Comparison of ENCODE assay signal across 23 cellular contexts in genomic region chr2:171913517-171913916, GRCh38. TPM values are rescaled to one million over a fixed set of nuclear protein-coding genes. Genes with fewer than 3 reads are reported as not detected.
DNase-seq lines count a peak whose midpoint lies in the region; ATAC-seq, FAIRE-seq and TF ChIP-seq lines count a peak whose summit lies in the region.
"Had no signal": no experiment of that assay in that cellular context is flagged by ENCODE, and none has a peak within 500 bp of the region (broad histone marks: within the 10 kb centered on the region; RNA-seq: fewer than 3 reads in every experiment).

No MANE protein-coding gene starts in this region.

- H3K27ac ChIP-seq in GM23338 (ENCODE audit: low read depth) (no peak overlapping the region), K562 (ENCODE audit: extremely low read depth, low read depth, low read length) (no peak overlapping the region), psoas muscle (peak overlapping the region; percentile 56)
- H3K27ac ChIP-seq: C4-2B, GM23248 had no signal

- peak; percentile 6 for FAIRE-seq in K562 (lab: Jason Lieb, UNC)
- FAIRE-seq: A204.1, D721Med, G401.6, GM12891, GM19239, H54 had no signal

- no peaks in the 10 kb centered on the region; the same call in 2 of the 3 replicates for H3K9me3 Mint-ChIP-seq in GM23338
- H3K9me3 Mint-ChIP-seq: CD4-positive, alpha-beta T cell had no signal

- TF ChIP-seq EP300 in K562 (IDR thresholded peaks at IDR 0.05; ENCODE audit: low read length) = no peak

- no peak for DNase-seq in GM23338 (ENCODE audit: low spot score)
- DNase-seq in K562 (ENCODE audit: extremely low read depth in 1 of 4, low spot score in 3 of 4) = no peak
- no peak for DNase-seq in psoas muscle
- no peak for DNase-seq in NCI-H510A (lab: John Stamatoyannopoulos, UW)
- DNase-seq in NCI-H2227 (lab: John Stamatoyannopoulos, UW; ENCODE audit: unreplicated experiment) = no peak
- DNase-seq: AML-193; Caco-2; CD4-positive, alpha-beta T cell; GM23248; HCEC 1CT; HFFc6; IMR-90; KBM-7 had no signal

- no peak overlapping the region for H3K4me2 ChIP-seq in GM23338
- H3K4me2 ChIP-seq in Loucy (ENCODE audit: low read depth, low read length, poor library complexity, severe bottlenecking) = no peak overlapping the region
- H3K4me2 ChIP-seq in K562 (ENCODE audit: insufficient read depth, low read length) = no peak overlapping the region

- H3K9me2 ChIP-seq in GM23338 (ENCODE audit: insufficient read depth) (no peaks in the 10 kb centered on the region), Loucy (replicated peaks; ENCODE audit: low read depth, low read length) (no peaks in the 10 kb centered on the region)

- TF ChIP-seq CTCF in GM23338 (conservative IDR thresholded peaks at IDR 0.05; ENCODE audit: low read depth in 2 of 2) (no peak), Loucy (conservative IDR thresholded peaks at IDR 0.05; ENCODE audit: low read length) (no peak), K562 (IDR thresholded peaks at IDR 0.05 in 2 of 3, conservative IDR thresholded peaks at IDR 0.05 in 1 of 3; ENCODE audit: insufficient read depth in 2 of 3, low read depth in 1 of 3, low read length in 3 of 3) (no peak), psoas muscle (IDR thresholded peaks at IDR 0.05) (no peak)

- H4K20me1 ChIP-seq in GM23338 (replicated peaks; ENCODE audit: insufficient read depth) (no peaks in the 10 kb centered on the region), Loucy (ENCODE audit: insufficient read depth, low read length, poor library complexity, severe bottlenecking) (no peaks in the 10 kb centered on the region), K562 (replicated peaks; ENCODE audit: control insufficient read depth, insufficient read depth, low read length) (no peaks in the 10 kb centered on the region)

- H3K27ac Mint-ChIP-seq in GM23338 = no peak overlapping the region
- H3K27ac Mint-ChIP-seq: CD4-positive, alpha-beta T cell; HFFc6 had no signal

- no peak for TF ChIP-seq RAD21 in K562 (CRISPR knock-in tag; conservative IDR thresholded peaks at IDR 0.05 in 1 of 2, IDR thresholded peaks at IDR 0.05 in 1 of 2)

- H3K9ac ChIP-seq in Loucy (ENCODE audit: low read depth, low read length, poor library complexity, severe bottlenecking) = no peak overlapping the region
- H3K9ac ChIP-seq in K562 (ENCODE audit: insufficient read depth in 1 of 2, low read depth in 2 of 2, low read length in 2 of 2) = no peak overlapping the region
- H3K9ac ChIP-seq: GM23248 had no signal

- H3F3A ChIP-seq in GM23338 (replicated peaks; ENCODE audit: low read depth) = no peaks in the 10 kb centered on the region
- no peaks in the 10 kb centered on the region for H3F3A ChIP-seq in Loucy (ENCODE audit: low read depth)

- H3K27me3 ChIP-seq in GM23338 (ENCODE audit: insufficient read depth) (no peaks in the 10 kb centered on the region), Loucy (ENCODE audit: insufficient read depth, low read length, poor library complexity, severe bottlenecking) (no peaks in the 10 kb centered on the region), K562 (ENCODE audit: control insufficient read depth in 2 of 2, insufficient read depth in 2 of 2, low read length in 2 of 2) (no peaks in the 10 kb centered on the region), psoas muscle (ENCODE audit: insufficient read depth in 3 of 3, low read length in 2 of 3) (no peaks in the 10 kb centered on the region)

- H3K36me3 Mint-ChIP-seq in GM23338 (ENCODE audit: low read depth) = no peaks in the 10 kb centered on the region

- H2AFZ ChIP-seq in GM23338 (peak overlapping the region; percentile 10; the same call in 1 of the 2 replicates), Loucy (ENCODE audit: low read length) (peak overlapping the region; percentile 45; the same call in 1 of the 2 replicates), K562 (ENCODE audit: low read depth, low read length) (peak overlapping the region; percentile 78)
- H2AFZ ChIP-seq: GM23248 had no signal

- POLR2A ChIA-PET in K562 (lab: Yijun Ruan, JAX) = interaction anchor here (0.6 to 2.8 kb wide), 6 partner anchors 9 to 191 kb away, joined by 3 to 14 read pairs (median 3); partner anchors contain the start of genes HAT1 and SLC25A12

- ATAC-seq in GM23338 (no peak), K562 (peak; percentile 40), psoas muscle (peak in 2 of 4 donors; percentile 39 to 52), HG02885 (IDR thresholded peaks at IDR 0.05; ENCODE audit: poor library complexity, unreplicated experiment) (no peak), GM21529 (IDR thresholded peaks at IDR 0.05; ENCODE audit: unreplicated experiment) (no peak)

- no peaks in the 10 kb centered on the region for H3K4me1 Mint-ChIP-seq in GM23338

- H3K36me3 ChIP-seq in GM23338 (ENCODE audit: insufficient read depth) (no peaks in the 10 kb centered on the region), Loucy (ENCODE audit: insufficient read depth, low read length) (no peaks in the 10 kb centered on the region), K562 (ENCODE audit: control insufficient read depth, insufficient read depth, low read length) (no peaks in the 10 kb centered on the region), psoas muscle (ENCODE audit: insufficient read depth in 1 of 2, low read depth in 1 of 2) (no peaks in the 10 kb centered on the region)

- H3K9me3 ChIP-seq in Loucy (ENCODE audit: insufficient read depth, low read depth, low read length) (no peaks in the 10 kb centered on the region), K562 (replicated peaks; ENCODE audit: control insufficient read depth, insufficient read depth, low read depth, low read length) (0 out of 2 replicates have a peak, but pooled peaks cover 5% of the 10 kb centered on the region), psoas muscle (no peaks in the 10 kb centered on the region)

- in situ Hi-C loops in K562 (cut with MboI) = no loop called here

- intact Hi-C loops in K562 (cut with micrococcal nuclease) (no loop called here), psoas muscle (cut with DNase I) (no loop called here)

- CTCF ChIA-PET in K562 (lab: Yijun Ruan, JAX; ENCODE audit: low intra/inter-chr PET ratio) = no interaction called here

- H3K4me3 ChIP-seq in GM23338 (no peak overlapping the region), Loucy (ENCODE audit: low read length, poor library complexity, severe bottlenecking) (no peak overlapping the region), K562 (no peak overlapping the region), psoas muscle (no peak overlapping the region)
- H3K4me3 ChIP-seq: GM23248 had no signal

- no peak overlapping the region for H3K4me3 Mint-ChIP-seq in GM23338
- H3K4me3 Mint-ChIP-seq: CD4-positive, alpha-beta T cell; HFFc6 had no signal

- no peaks in the 10 kb centered on the region for H3K79me2 ChIP-seq in GM23338 (replicated peaks; ENCODE audit: insufficient read depth)
- H3K79me2 ChIP-seq in Loucy (ENCODE audit: insufficient read depth, low read length) = no peaks in the 10 kb centered on the region
- no peaks in the 10 kb centered on the region for H3K79me2 ChIP-seq in K562 (ENCODE audit: control insufficient read depth, insufficient read depth, low read length)

- H3K4me1 ChIP-seq in GM23338 (ENCODE audit: insufficient read depth) (no peaks in the 10 kb centered on the region), Loucy (ENCODE audit: insufficient read depth, low read length, poor library complexity, severe bottlenecking) (no peaks in the 10 kb centered on the region), K562 (replicated peaks in 1 of 2; ENCODE audit: control insufficient read depth in 2 of 2, insufficient read depth in 2 of 2, low read length in 2 of 2) (no peaks in the 10 kb centered on the region), psoas muscle (peaks cover 15% of the 10 kb centered on the region)
- H3K4me1 ChIP-seq: Caco-2 had no signal

- H3K27me3 Mint-ChIP-seq in GM23338 (ENCODE audit: insufficient read depth, low read depth, poor library complexity) = no peaks in the 10 kb centered on the region
- H3K27me3 Mint-ChIP-seq: CD4-positive, alpha-beta T cell had no signal

- 53% methylated on average over 3 of the region's 3 CpGs for WGBS in K562 (ENCODE audit: insufficient coverage, low coverage, missing lambda C conversion rate)
- WGBS in psoas muscle, 3 donors = 39 to 74% (median 53%) methylated on average over 3 of the region's 3 CpGs

- BruUV-seq in K562 (replicated peaks; lab: Mats Ljungman, UMichigan) = no TSS peak

- TF ChIP-seq POLR2A in K562 (conservative IDR thresholded peaks at IDR 0.05) = no peak

- H3K9me1 ChIP-seq in K562 (ENCODE audit: control insufficient read depth, insufficient read depth, low read length) = no peaks in the 10 kb centered on the region

RNA-seq across cellular contexts. Expression of gene HAT1, which starts 8.7 kb away (rescaled TPM):
- 67.2 and 75.7 TPM in 2 replicates for total RNA-seq in GM23338 (2014; rRNA removed; shearing (Covaris generic))
- polyA plus RNA-seq in GM23338 (2016; fragmentation: Nextera tagmentation; extraction: Ambion mirVana) (49.1 and 67.5 TPM in 2 replicates), K562 (2011; rRNA removed) (176 and 298 TPM in 2 replicates), K562 (2014; fragmentation: Illumina TruSeq; extraction: Trizol) (243 and 269 TPM in 2 replicates), K562 (2014; fragmentation: Nextera tagmentation; extraction: Ambion mirVana) (100 to 1,000 TPM; 369 to 384 TPM), K562 (2014; rRNA removed) (217 and 244 TPM in 2 replicates), psoas muscle (10 to 100 TPM; 54.7 to 94.6 (median 60.9) TPM)
- 45.2 and 99.1 TPM in 2 replicates for total RNA-seq in K562 (2011; cell fraction: chromatin; rRNA removed; ENCODE audit: low replicate concordance)
- total RNA-seq in K562 (2011; cell fraction: nucleolus; rRNA removed) = 30.7 and 34.7 TPM in 2 replicates
- total RNA-seq in K562 (2011; cell fraction: nucleoplasm; rRNA removed) = 57.9 and 59.7 TPM in 2 replicates
- total RNA-seq in K562 (2014; rRNA removed) (104 and 125 TPM in 2 replicates), K562 (2014; rRNA removed; fragmentation: Illumina TruSeq; extraction: Trizol) (216 and 262 TPM in 2 replicates), K562 (2015; rRNA removed; fragmentation: Illumina TruSeq; extraction: Trizol) (159 and 171 TPM in 2 replicates), K562 (2021) (148 and 162 TPM in 2 replicates), psoas muscle (10 to 100 TPM; 31.8 to 66.5 (median 44.5) TPM)
- polyA plus RNA-seq in K562 (2011; cell fraction: cytosol; rRNA removed) = 44.8 and 95.3 TPM in 2 replicates
- 22.2 and 34.5 TPM in 2 replicates for polyA plus RNA-seq in K562 (2011; cell fraction: nucleus; rRNA removed)
- polyA plus RNA-seq in K562 (2012) = 157 and 173 TPM in 2 replicates
- 190 and 212 TPM in 2 replicates for polyA minus RNA-seq in K562 (2011; rRNA and poly(A)+ RNA removed)
- polyA minus RNA-seq in K562 (2011; cell fraction: cytosol; rRNA and poly(A)+ RNA removed) = 43.4 and 67.5 TPM in 2 replicates
- 25.4 and 46.1 TPM in 2 replicates for polyA minus RNA-seq in K562 (2011; cell fraction: nucleus; rRNA and poly(A)+ RNA removed)

RNA-seq across cellular contexts. Expression of gene SLC25A12, which starts 19.5 kb away (rescaled TPM):
- total RNA-seq in GM23338 (2014; rRNA removed; shearing (Covaris generic)) = 10.7 and 14.8 TPM in 2 replicates
- 4.8 and 6.2 TPM in 2 replicates for polyA plus RNA-seq in GM23338 (2016; fragmentation: Nextera tagmentation; extraction: Ambion mirVana)
- total RNA-seq in K562 (2011; cell fraction: chromatin; rRNA removed; ENCODE audit: low replicate concordance) = 36.2 and 70.5 TPM in 2 replicates
- total RNA-seq in K562 (2011; cell fraction: nucleolus; rRNA removed) = 12.8 and 19.2 TPM in 2 replicates
- total RNA-seq in K562 (2011; cell fraction: nucleoplasm; rRNA removed) = 30.2 and 31.1 TPM in 2 replicates
- total RNA-seq in K562 (2014; rRNA removed) = 13.5 and 17.5 TPM in 2 replicates
- 23.8 and 24.6 TPM in 2 replicates for total RNA-seq in K562 (2014; rRNA removed; fragmentation: Illumina TruSeq; extraction: Trizol)
- 22.6 and 22.7 TPM in 2 replicates for total RNA-seq in K562 (2015; rRNA removed; fragmentation: Illumina TruSeq; extraction: Trizol)
- total RNA-seq in K562 (2021) = 20.5 and 21.3 TPM in 2 replicates
- polyA plus RNA-seq in K562 (2011; rRNA removed) = 27.1 and 36.5 TPM in 2 replicates
- 14.3 and 17.6 TPM in 2 replicates for polyA plus RNA-seq in K562 (2011; cell fraction: cytosol; rRNA removed)
- 33.7 and 36.3 TPM in 2 replicates for polyA plus RNA-seq in K562 (2011; cell fraction: nucleus; rRNA removed)
- polyA plus RNA-seq in K562 (2012) = 14.2 and 15.0 TPM in 2 replicates
- 20.3 and 21.7 TPM in 2 replicates for polyA plus RNA-seq in K562 (2014; fragmentation: Illumina TruSeq; extraction: Trizol)
- 10 to 100 TPM; 18.3 to 31.5 TPM for polyA plus RNA-seq in K562 (2014; fragmentation: Nextera tagmentation; extraction: Ambion mirVana)
- polyA plus RNA-seq in K562 (2014; rRNA removed) = 17.6 and 23.2 TPM in 2 replicates
- 41.6 and 43.3 TPM in 2 replicates for polyA minus RNA-seq in K562 (2011; rRNA and poly(A)+ RNA removed)
- 12.9 and 19.3 TPM in 2 replicates for polyA minus RNA-seq in K562 (2011; cell fraction: cytosol; rRNA and poly(A)+ RNA removed)
- polyA minus RNA-seq in K562 (2011; cell fraction: nucleus; rRNA and poly(A)+ RNA removed) = 17.6 and 21.2 TPM in 2 replicates
- 10 to 100 TPM; 59.9 to 83.6 (median 70.3) TPM for total RNA-seq in psoas muscle
- polyA plus RNA-seq in psoas muscle = 10 to 100 TPM; 19.1 to 66.5 (median 46.3) TPM

Comparison
In these comparisons a context has a peak if more than half of its experiments do, and no peak if none do; other contexts are left out.
1. H2AFZ ChIP-seq: peak in every context shown above with its lines; median percentile 78 in K562; 45 in Loucy; 10 in GM23338.